1 cellular context compared by ENCODE assay signal in genomic region chr1:222096883-222097282, GRCh38.
TF ChIP-seq lines count a peak whose summit lies in the region.

No MANE protein-coding gene starts in this region.

TF ChIP-seq in SK-N-SH, 30 proteins besides CTCF, POLR2A, EP300 and RAD21 (continued from another document):
- TF ChIP-seq, protein P1, sequence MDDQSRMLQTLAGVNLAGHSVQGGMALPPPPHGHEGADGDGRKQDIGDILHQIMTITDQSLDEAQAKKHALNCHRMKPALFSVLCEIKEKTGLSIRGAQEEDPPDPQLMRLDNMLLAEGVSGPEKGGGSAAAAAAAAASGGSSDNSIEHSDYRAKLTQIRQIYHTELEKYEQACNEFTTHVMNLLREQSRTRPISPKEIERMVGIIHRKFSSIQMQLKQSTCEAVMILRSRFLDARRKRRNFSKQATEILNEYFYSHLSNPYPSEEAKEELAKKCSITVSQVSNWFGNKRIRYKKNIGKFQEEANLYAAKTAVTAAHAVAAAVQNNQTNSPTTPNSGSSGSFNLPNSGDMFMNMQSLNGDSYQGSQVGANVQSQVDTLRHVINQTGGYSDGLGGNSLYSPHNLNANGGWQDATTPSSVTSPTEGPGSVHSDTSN (IDR thresholded peaks at IDR 0.05): no peak
- TF ChIP-seq SMC3 (IDR thresholded peaks at IDR 0.05; ENCODE audit: low read depth, low read length): no peak
TF ChIP-seq in SK-N-SH: peak in this region for 0.
